8 cellular contexts compared by ENCODE assay signal in the genomic region with DNA sequence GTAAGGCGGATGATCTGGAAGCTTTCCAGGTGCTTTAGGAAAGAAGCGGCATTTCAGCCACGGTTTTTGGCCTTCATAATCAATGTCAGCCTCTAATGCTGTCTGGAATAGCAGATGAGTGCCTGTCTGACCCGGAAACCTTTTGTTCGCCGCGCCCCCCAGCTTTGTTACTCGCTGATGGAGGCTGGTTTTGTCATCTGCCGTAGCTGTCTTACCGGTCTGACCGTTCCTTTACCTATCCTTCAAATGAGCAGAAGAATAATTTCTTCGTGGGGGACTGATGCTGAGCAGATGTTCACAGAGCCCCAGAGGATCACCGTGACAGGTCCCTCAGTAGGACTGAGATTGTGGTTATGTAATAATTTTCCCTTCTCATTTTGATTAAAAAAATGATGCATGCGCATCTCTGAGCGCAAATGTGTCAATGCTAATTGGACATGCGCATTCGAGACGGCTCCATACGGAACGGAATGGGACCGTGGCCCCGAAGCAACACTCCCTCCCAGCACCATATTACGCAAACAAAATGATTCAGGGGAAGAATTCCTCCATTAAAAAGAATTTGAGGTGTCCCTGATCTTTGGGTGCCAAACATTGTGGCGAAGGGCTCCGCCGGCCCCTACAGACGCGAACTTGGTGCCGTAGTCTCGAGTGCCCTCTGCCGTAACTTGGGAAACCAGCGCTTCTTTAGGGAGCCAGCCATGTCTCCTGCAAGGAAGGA. TPM values are rescaled to one million over a fixed set of nuclear protein-coding genes. Genes with fewer than 3 reads are reported as not detected.
DNase-seq lines count a peak whose midpoint lies in the region; ATAC-seq, FAIRE-seq and TF ChIP-seq lines count a peak whose summit lies in the region.

No MANE protein-coding gene starts in this region.

- H3K27me3 ChIP-seq in smooth muscle cell (ENCODE audit: low read depth), result peaks cover 45% of the 10 kb centered on the region

- DNase-seq in AG10803 (ENCODE audit: low read depth), result peak; percentile 69
- DNase-seq in GM12892 (ENCODE audit: insufficient read length), result no peak
- peak; percentile 25 for DNase-seq in NCI-H526 treated with DMSO at 0.1 percent for 48 hours (lab: John Stamatoyannopoulos, UW)
- peak in 44 of 61 donors; percentile 2 to 81 (median 23) for DNase-seq in caudate nucleus (lab: John Stamatoyannopoulos, UW)
- DNase-seq in kidney, result peak; percentile 67
- DNase-seq in smooth muscle cell (lab: John Stamatoyannopoulos, UW; ENCODE audit: unreplicated experiment), result no peak
- no peak for DNase-seq in NK-92 (lab: John Stamatoyannopoulos, UW; ENCODE audit: unreplicated experiment)

- H4K20me1 ChIP-seq in smooth muscle cell (ENCODE audit: low read depth), result no peaks in the 10 kb centered on the region

- no peak overlapping the region for H2AFZ ChIP-seq in smooth muscle cell (ENCODE audit: low read depth)

- no peaks in the 10 kb centered on the region for H3K79me2 ChIP-seq in smooth muscle cell (ENCODE audit: low read depth)

- no peaks in the 10 kb centered on the region for H3K36me3 ChIP-seq in kidney (ENCODE audit: control insufficient read depth in 1 of 2, insufficient read depth in 2 of 2, low read length in 2 of 2)
- H3K36me3 ChIP-seq in smooth muscle cell (ENCODE audit: low read depth), result no peaks in the 10 kb centered on the region

- H3F3A ChIP-seq in smooth muscle cell (ENCODE audit: low read depth), result no peaks in the 10 kb centered on the region

- intact Hi-C loops in kidney (cut with DNase I), result no loop called here

- TF ChIP-seq CTCF in AG10803 (conservative IDR thresholded peaks at IDR 0.05; ENCODE audit: low read length), result peak; percentile 82
- TF ChIP-seq CTCF in kidney (IDR thresholded peaks at IDR 0.05; ENCODE audit: borderline replicate concordance, extremely low read depth, insufficient read depth), result peak; percentile 32
- peak; percentile 47 for TF ChIP-seq CTCF in smooth muscle cell (IDR thresholded peaks at IDR 0.05; ENCODE audit: borderline replicate concordance, insufficient read depth, poor library complexity, severe bottlenecking)

- TF ChIP-seq POLR2A in GM12892 (IDR thresholded peaks at IDR 0.05; ENCODE audit: low read depth, low read length), result no peak

- 57% methylated on average over 32 of the region's 32 CpGs for WGBS in smooth muscle cell (ENCODE audit: low lambda C conversion rate)

- H3K9ac ChIP-seq in kidney (ENCODE audit: low read length in 2 of 2), result no peak overlapping the region
- no peak overlapping the region for H3K9ac ChIP-seq in smooth muscle cell (ENCODE audit: low read depth)

- FAIRE-seq in GM12892 (lab: Jason Lieb, UNC), result peak; percentile 24
- FAIRE-seq in kidney (lab: Jason Lieb, UNC), result no peak

- H3K4me1 ChIP-seq in kidney (ENCODE audit: control insufficient read depth in 1 of 2, insufficient read depth in 1 of 2, low read depth in 1 of 2, low read length in 2 of 2), result no peaks in the 10 kb centered on the region
- H3K4me1 ChIP-seq in smooth muscle cell (ENCODE audit: low read depth), result no peaks in the 10 kb centered on the region

- H3K4me3 ChIP-seq in AG10803 (ENCODE audit: low read length), result peak overlapping the region; percentile 65
- peak overlapping the region; percentile 49 to 63 for H3K4me3 ChIP-seq in kidney (ENCODE audit: low read length in 2 of 2)
- peak overlapping the region; percentile 34 for H3K4me3 ChIP-seq in smooth muscle cell

- H3K27ac ChIP-seq in caudate nucleus (ENCODE audit: low read depth, low read length) (peak overlapping the region; percentile 52), kidney (ENCODE audit: low read depth in 2 of 2, low read length in 2 of 2) (no peak overlapping the region), smooth muscle cell (ENCODE audit: low read depth) (no peak overlapping the region)

- ATAC-seq in HG03097 (IDR thresholded peaks at IDR 0.05; ENCODE audit: low FRiP score, unreplicated experiment), result no peak

- peak overlapping the region; percentile 76 for H3K4me2 ChIP-seq in smooth muscle cell

- H3K9me3 ChIP-seq in kidney (ENCODE audit: control insufficient read depth in 1 of 2, low read length in 2 of 2) (no peaks in the 10 kb centered on the region), smooth muscle cell (replicated peaks; ENCODE audit: low read depth) (no peaks in the 10 kb centered on the region)

RNA-seq across cellular contexts. Expression of gene TLX3, which starts 27.6 kb away (rescaled TPM):
- not detected for polyA plus RNA-seq in GM12892 (2012; ENCODE audit: missing spikeins)
- total RNA-seq in kidney, result not detected
- not detected for polyA plus RNA-seq in kidney (ENCODE audit: insufficient read depth, low read depth, low replicate concordance)
- total RNA-seq in smooth muscle cell, result not detected in 2 replicates
- polyA plus RNA-seq in smooth muscle cell, result 0.10 TPM in 1 of 2 replicates, not detected in the other

RNA-seq across cellular contexts. Expression of gene NPM1, which starts 51.0 kb away (rescaled TPM):
- polyA plus RNA-seq in GM12892 (2012; ENCODE audit: missing spikeins), result 6,323 TPM
- total RNA-seq in kidney, result 612 TPM
- polyA plus RNA-seq in kidney (ENCODE audit: insufficient read depth, low read depth, low replicate concordance), result 611 TPM
- 856 and 2,459 TPM in 2 replicates for total RNA-seq in smooth muscle cell
- 330 and 360 TPM in 2 replicates for polyA plus RNA-seq in smooth muscle cell

Comparison
In these comparisons a context has a peak if more than half of its experiments do, and no peak if none do; other contexts are left out.
1. DNase-seq: peak in AG10803 (single experiment), NCI-H526 treated with DMSO at 0.1 percent for 48 hours (single experiment), caudate nucleus (44 of 61) and kidney (single experiment); none in GM12892 (single experiment), smooth muscle cell (single experiment) and NK-92 (single experiment).
2. CTCF ChIP-seq: peak in every context shown above with its lines; median percentile 82 in AG10803; 47 in smooth muscle cell; 32 in kidney.
3. Peak in every context shown above with its lines, with median percentiles within 50 percentile points of each other: H3K4me3 ChIP-seq.